Comparison of ENCODE assay signal across 9 cellular contexts in the genomic region with DNA sequence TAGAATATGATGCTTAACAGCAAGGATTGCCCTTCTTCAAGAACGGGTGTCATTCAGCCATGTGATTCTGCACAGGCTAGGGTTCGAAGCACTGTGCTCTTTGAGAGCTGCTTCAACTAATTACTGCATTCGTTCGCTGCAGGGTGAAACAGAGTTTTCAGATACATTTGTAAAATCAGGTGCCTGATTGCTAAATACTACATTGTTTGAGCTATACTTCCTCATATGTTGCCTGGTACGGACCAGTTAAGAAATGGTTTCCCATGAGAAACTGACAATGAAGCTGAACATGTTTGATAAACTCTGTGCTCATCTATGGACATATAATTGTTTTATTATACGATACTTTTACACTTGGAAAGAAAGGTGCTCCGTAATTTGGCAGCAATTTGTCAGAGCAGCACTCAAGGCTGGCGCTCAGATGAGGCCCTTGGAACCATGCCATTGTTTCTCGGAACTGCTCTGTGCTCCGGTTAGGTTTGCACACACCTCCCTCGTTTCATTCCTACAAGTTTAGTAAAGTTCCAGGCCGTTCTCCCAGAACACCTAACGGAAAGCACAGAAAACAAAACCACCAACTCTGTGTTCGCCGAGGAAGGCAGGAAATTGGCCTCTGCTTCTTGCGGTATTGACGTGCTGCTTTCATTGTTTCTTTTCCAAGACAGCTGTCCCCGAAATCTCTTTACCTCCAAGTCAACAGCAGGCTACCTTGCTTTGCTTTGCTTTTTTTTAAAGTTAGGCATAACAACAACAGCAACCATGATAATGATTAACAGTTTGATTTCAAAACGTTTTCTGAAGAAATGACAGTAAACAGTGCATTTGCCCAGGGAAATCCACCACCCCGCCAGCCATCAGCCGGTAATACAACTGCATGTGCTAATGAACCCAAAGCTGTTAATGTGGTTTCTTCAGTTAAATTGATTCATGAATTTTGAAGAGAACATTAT.
DNase-seq lines count a peak whose midpoint lies in the region; ATAC-seq, FAIRE-seq and TF ChIP-seq lines count a peak whose summit lies in the region.
"Had no signal": no experiment of that assay in that cellular context is flagged by ENCODE, and none has a peak within 500 bp of the region (broad histone marks: within the 10 kb centered on the region; RNA-seq: fewer than 3 reads in every experiment).

No MANE protein-coding gene starts in this region.

- H3K4me3 ChIP-seq in body of pancreas = no peak overlapping the region

- FAIRE-seq in urothelium cell line (lab: Jason Lieb, UNC) (no peak), D721Med (lab: Jason Lieb, UNC) (no peak)

- TF ChIP-seq POLR2A in body of pancreas (IDR thresholded peaks at IDR 0.05) = no peak

- H3K27ac ChIP-seq in body of pancreas = peak overlapping the region in 1 of 4 donors; percentile 48

- 39 to 63% methylated on average over 21 of the region's 21 CpGs for WGBS in body of pancreas, 2 donors

- no peaks in the 10 kb centered on the region for H3K27me3 Mint-ChIP-seq in activated naive CD4-positive, alpha-beta T cell treated with anti-CD3 and anti-CD28 coated beads, Interleukin-2, amount 10 ng/mL, durations not matched to agents 7 days and 5 days

- ATAC-seq in body of pancreas (no peak), HG03571 (IDR thresholded peaks at IDR 0.05; ENCODE audit: unreplicated experiment) (no peak)

- peaks cover 18% of the 10 kb centered on the region for H3K4me1 Mint-ChIP-seq in activated naive CD4-positive, alpha-beta T cell treated with anti-CD3 and anti-CD28 coated beads, Interleukin-2, amount 10 ng/mL, durations not matched to agents 7 days and 5 days

- peak; percentile 22 for DNase-seq in activated naive CD4-positive, alpha-beta T cell treated with anti-CD3 and anti-CD28 coated beads, Interleukin-2, amount 10 ng/mL, durations not matched to agents 7 days and 5 days
- DNase-seq in activated naive CD4-positive, alpha-beta T cell treated with anti-CD3 and anti-CD28 coated beads, Interleukin-2, amount 50 U/mL, for 16 hours = no peak
- DNase-seq in body of pancreas (peak; percentile 12 to 45 (median 40)), medulla oblongata (ENCODE audit: extremely low spot score) (peak; percentile 8), urothelium cell line (ENCODE audit: low spot score) (peak; percentile 14), D721Med (ENCODE audit: insufficient read length, low spot score) (no peak)
- DNase-seq in stimulated activated CD4-positive, alpha-beta T cell treated with anti-CD3 and anti-CD28 coated beads, Interleukin-2, amount 100 ng/mL, for 24 hours = no peak
- DNase-seq: MM.1S had no signal

- H3K27ac Mint-ChIP-seq in activated naive CD4-positive, alpha-beta T cell treated with anti-CD3 and anti-CD28 coated beads, Interleukin-2, amount 10 ng/mL, durations not matched to agents 7 days and 5 days = peak overlapping the region; percentile 56

- TF ChIP-seq CTCF in body of pancreas (IDR thresholded peaks at IDR 0.05) (no peak), D721Med (IDR thresholded peaks at IDR 0.05; ENCODE audit: insufficient read depth, missing control alignments) (no peak)

- H3K9me3 Mint-ChIP-seq in activated naive CD4-positive, alpha-beta T cell treated with anti-CD3 and anti-CD28 coated beads, Interleukin-2, amount 10 ng/mL, durations not matched to agents 7 days and 5 days = peaks cover 4% of the 10 kb centered on the region

- H3K4me3 Mint-ChIP-seq in activated naive CD4-positive, alpha-beta T cell treated with anti-CD3 and anti-CD28 coated beads, Interleukin-2, amount 10 ng/mL, durations not matched to agents 7 days and 5 days = peak overlapping the region; percentile 16

- intact Hi-C loops in body of pancreas (cut with DNase I) = no loop called here

- H3K4me1 ChIP-seq in body of pancreas = peaks cover 4% of the 10 kb centered on the region

- CTCF ChIA-PET in activated naive CD4-positive, alpha-beta T cell treated with anti-CD3 and anti-CD28 coated beads, Interleukin-2, amount 10 ng/mL, durations not matched to agents 7 days and 5 days (lab: Charles Lee) = interaction anchor here (0.6 kb wide), 1 partner anchor 109 kb away, joined by 3 read pairs; no protein-coding TSS in a partner anchor

- no peaks in the 10 kb centered on the region for H3K9me3 ChIP-seq in body of pancreas

- no peaks in the 10 kb centered on the region for H3K27me3 ChIP-seq in body of pancreas

- no peaks in the 10 kb centered on the region for H3K36me3 ChIP-seq in body of pancreas (replicated peaks in 1 of 2; ENCODE audit: insufficient read depth in 1 of 2, low read depth in 2 of 2)

- peaks cover 5% of the 10 kb centered on the region for H3K36me3 Mint-ChIP-seq in activated naive CD4-positive, alpha-beta T cell treated with anti-CD3 and anti-CD28 coated beads, Interleukin-2, amount 10 ng/mL, durations not matched to agents 7 days and 5 days

Comparison
In these comparisons a context has a peak if more than half of its experiments do, and no peak if none do; other contexts are left out.
1. DNase-seq: peak in activated naive CD4-positive, alpha-beta T cell treated with anti-CD3 and anti-CD28 coated beads, Interleukin-2, amount 10 ng/mL, durations not matched to agents 7 days and 5 days (single experiment), body of pancreas (4 of 4), medulla oblongata (single experiment) and urothelium cell line (single experiment); none in activated naive CD4-positive, alpha-beta T cell treated with anti-CD3 and anti-CD28 coated beads, Interleukin-2, amount 50 U/mL, for 16 hours (single experiment), stimulated activated CD4-positive, alpha-beta T cell treated with anti-CD3 and anti-CD28 coated beads, Interleukin-2, amount 100 ng/mL, for 24 hours (0 of 2) and D721Med (single experiment).